10 cellular contexts compared by ENCODE assay signal in the genomic region with DNA sequence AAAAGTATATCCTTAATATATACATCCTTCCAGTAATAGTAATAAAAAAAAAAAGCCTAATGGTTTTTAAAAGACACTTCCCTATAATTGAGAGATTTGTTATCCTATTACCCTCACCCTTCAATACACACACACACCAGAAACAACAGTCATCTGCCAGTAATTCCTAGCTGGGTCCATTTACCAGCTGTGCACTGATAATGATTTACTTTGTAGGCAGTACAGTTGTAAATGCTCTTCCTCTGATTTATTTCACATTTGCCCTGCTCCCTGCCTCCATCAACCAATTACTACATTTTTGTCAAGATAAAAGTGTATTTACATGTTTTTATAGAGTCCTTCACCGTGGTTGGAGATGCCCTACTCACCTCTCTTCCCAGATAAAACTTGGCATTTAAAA. TPM values are rescaled to one million over a fixed set of nuclear protein-coding genes. Genes with fewer than 3 reads are reported as not detected.
A peak's percentile ranks its signal among the peaks of the same experiment; 100 is the strongest.
DNase-seq lines count a peak whose midpoint lies in the region; ATAC-seq, FAIRE-seq and TF ChIP-seq lines count a peak whose summit lies in the region.
"Had no signal": no experiment of that assay in that cellular context is flagged by ENCODE, and none has a peak within 500 bp of the region (broad histone marks: within the 10 kb centered on the region; RNA-seq: fewer than 3 reads in every experiment).

No MANE protein-coding gene starts in this region.

- TF ChIP-seq RAD21 in A549 (conservative IDR thresholded peaks at IDR 0.05 in 1 of 2, IDR thresholded peaks at IDR 0.05 in 1 of 2), result no peak
- no peak for TF ChIP-seq RAD21 in K562 (CRISPR knock-in tag; conservative IDR thresholded peaks at IDR 0.05 in 1 of 2, IDR thresholded peaks at IDR 0.05 in 1 of 2)

- H3K4me3 ChIP-seq in A549 (peak overlapping the region; percentile 17; the same call in 1 of the 3 replicates), K562 (no peak overlapping the region), mucosa of rectum (ENCODE audit: low read length in 2 of 2) (no peak overlapping the region)

- no peaks in the 10 kb centered on the region for H3K27me3 ChIP-seq in K562 (ENCODE audit: control insufficient read depth in 2 of 2, insufficient read depth in 2 of 2, low read length in 2 of 2)
- H3K27me3 ChIP-seq in mucosa of rectum (ENCODE audit: control insufficient read depth in 2 of 2, insufficient read depth in 2 of 2, low read length in 2 of 2), result no peaks in the 10 kb centered on the region

- H3K4me1 ChIP-seq in A549 (peaks cover 98% of the 10 kb centered on the region), K562 (replicated peaks in 1 of 2; ENCODE audit: control insufficient read depth in 2 of 2, insufficient read depth in 2 of 2, low read length in 2 of 2) (peaks cover 21 to 55% of the 10 kb centered on the region in 2 experiments), mucosa of rectum (ENCODE audit: control insufficient read depth in 2 of 2, insufficient read depth in 2 of 2, low read length in 2 of 2) (peaks cover 33 to 41% of the 10 kb centered on the region in 2 donors)

- CTCF ChIA-PET in A549 (lab: Yijun Ruan, JAX) (interaction anchor here (1.1 to 50.6 kb wide), 4 partner anchors 10 to 273 kb away, joined by 3 to 1136 read pairs (median 16); no protein-coding TSS in a partner anchor), K562 (lab: Yijun Ruan, JAX; ENCODE audit: low intra/inter-chr PET ratio) (no interaction called here)

- TF ChIP-seq CTCF in A549 (IDR thresholded peaks at IDR 0.05) (no peak), K562 (IDR thresholded peaks at IDR 0.05 in 2 of 3, conservative IDR thresholded peaks at IDR 0.05 in 1 of 3; ENCODE audit: insufficient read depth in 2 of 3, low read depth in 1 of 3, low read length in 3 of 3) (no peak)

- in situ Hi-C loops in K562 (cut with MboI), result no loop called here

- peaks cover 56% of the 10 kb centered on the region for H3K79me2 ChIP-seq in K562 (ENCODE audit: control insufficient read depth, insufficient read depth, low read length)

- DNase-seq in A549 (ENCODE audit: low read depth in 1 of 2, low spot score in 1 of 2) (peak in 1 of 2 experiments; percentile 52), HuH-7 (ENCODE audit: low spot score) (peak; percentile 36), K562 (ENCODE audit: extremely low read depth in 1 of 4, low spot score in 3 of 4) (no peak), occipital lobe (lab: John Stamatoyannopoulos, UW) (no peak), NCI-H187 treated with DMSO at 0.1 percent for 48 hours (lab: John Stamatoyannopoulos, UW) (no peak), HCEC 1CT (no peak)
- DNase-seq in stimulated activated CD4-positive, alpha-beta T cell treated with anti-CD3 and anti-CD28 coated beads, Interleukin-2, amount 100 ng/mL, for 48 hours, result no peak
- DNase-seq: CD8-positive, alpha-beta T cell; T-helper 17 cell had no signal

- no peak for ATAC-seq in A549
- no peak for ATAC-seq in K562
- ATAC-seq: CD8-positive, alpha-beta T cell; T-helper 17 cell had no signal

- H3K36me3 ChIP-seq in K562 (ENCODE audit: control insufficient read depth, insufficient read depth, low read length) (peaks cover 22% of the 10 kb centered on the region), mucosa of rectum (ENCODE audit: control insufficient read depth in 2 of 2, insufficient read depth in 2 of 2, low read length in 2 of 2) (peaks cover 34 to 35% of the 10 kb centered on the region in 2 donors)

- H2AFZ ChIP-seq in K562 (ENCODE audit: low read depth, low read length), result no peak overlapping the region

- no TSS peak for BruUV-seq in K562 (replicated peaks; lab: Mats Ljungman, UMichigan)

- no peak for TF ChIP-seq EP300 in A549 (IDR thresholded peaks at IDR 0.05)
- TF ChIP-seq EP300 in K562 (IDR thresholded peaks at IDR 0.05; ENCODE audit: low read length), result no peak

- 7% methylated on average over 1 of the region's 1 CpG for WGBS in A549 (ENCODE audit: missing lambda C conversion rate)
- WGBS in K562 (ENCODE audit: insufficient coverage, low coverage, missing lambda C conversion rate), result 13% methylated on average over 1 of the region's 1 CpG

- H3K9ac ChIP-seq in K562 (ENCODE audit: insufficient read depth in 1 of 2, low read depth in 2 of 2, low read length in 2 of 2), result no peak overlapping the region
- peak overlapping the region in 1 of 2 donors; percentile 69 for H3K9ac ChIP-seq in mucosa of rectum (ENCODE audit: low read depth in 1 of 2, low read length in 2 of 2)

- peak overlapping the region; percentile 93 for H3K4me2 ChIP-seq in A549
- H3K4me2 ChIP-seq in K562 (ENCODE audit: insufficient read depth, low read length), result no peak overlapping the region

- H3K27ac ChIP-seq in A549 (peak overlapping the region; percentile 94 to 97), K562 (ENCODE audit: extremely low read depth, low read depth, low read length) (no peak overlapping the region), mucosa of rectum (ENCODE audit: low read depth in 2 of 2, low read length in 2 of 2) (peak overlapping the region; percentile 84 to 96)

- POLR2A ChIA-PET in A549 (lab: Yijun Ruan, JAX), result interaction anchor here (1.1 to 1.3 kb wide), 3 partner anchors 13 to 34 kb away, joined by 3 read pairs; a partner anchor contains a TSS
- POLR2A ChIA-PET in K562 (lab: Yijun Ruan, JAX), result interaction anchor here (1.3 to 2.6 kb wide), 3 partner anchors 8 to 77 kb away, joined by 3 to 8 read pairs (median 4); no protein-coding TSS in a partner anchor

- H4K20me1 ChIP-seq in K562 (replicated peaks; ENCODE audit: control insufficient read depth, insufficient read depth, low read length), result no peaks in the 10 kb centered on the region

- FAIRE-seq in A549 (lab: Jason Lieb, UNC), result no peak
- no peak for FAIRE-seq in K562 (lab: Jason Lieb, UNC)

- intact Hi-C loops in K562 (cut with micrococcal nuclease), result no loop called here

- H3K9me1 ChIP-seq in K562 (ENCODE audit: control insufficient read depth, insufficient read depth, low read length), result no peaks in the 10 kb centered on the region

- H3K9me3 ChIP-seq in A549, result no peaks in the 10 kb centered on the region
- H3K9me3 ChIP-seq in K562 (replicated peaks; ENCODE audit: control insufficient read depth, insufficient read depth, low read depth, low read length), result no peaks in the 10 kb centered on the region
- no peaks in the 10 kb centered on the region for H3K9me3 ChIP-seq in mucosa of rectum (ENCODE audit: control insufficient read depth in 2 of 2, low read length in 2 of 2)

- TF ChIP-seq POLR2A in A549 (IDR thresholded peaks at IDR 0.05; ENCODE audit: low read length) (no peak), K562 (conservative IDR thresholded peaks at IDR 0.05) (no peak)

TF ChIP-seq in A549, 52 proteins besides CTCF, POLR2A, EP300 and RAD21:
- TF ChIP-seq, protein P1, sequence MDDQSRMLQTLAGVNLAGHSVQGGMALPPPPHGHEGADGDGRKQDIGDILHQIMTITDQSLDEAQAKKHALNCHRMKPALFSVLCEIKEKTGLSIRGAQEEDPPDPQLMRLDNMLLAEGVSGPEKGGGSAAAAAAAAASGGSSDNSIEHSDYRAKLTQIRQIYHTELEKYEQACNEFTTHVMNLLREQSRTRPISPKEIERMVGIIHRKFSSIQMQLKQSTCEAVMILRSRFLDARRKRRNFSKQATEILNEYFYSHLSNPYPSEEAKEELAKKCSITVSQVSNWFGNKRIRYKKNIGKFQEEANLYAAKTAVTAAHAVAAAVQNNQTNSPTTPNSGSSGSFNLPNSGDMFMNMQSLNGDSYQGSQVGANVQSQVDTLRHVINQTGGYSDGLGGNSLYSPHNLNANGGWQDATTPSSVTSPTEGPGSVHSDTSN (IDR thresholded peaks at IDR 0.05), result peak; percentile 32; the same call in 1 of the 2 replicates
- no peak for TF ChIP-seq ESRRA (IDR thresholded peaks at IDR 0.05; ENCODE audit: borderline replicate concordance, low read length)

RNA-seq across cellular contexts. Expression of a gene that starts 12.4 kb away (rescaled TPM):
- polyA plus RNA-seq in A549 (2011; rRNA removed) (777 and 894 TPM in 2 replicates), A549 (2017; fragmentation: RNase III; extraction: RNeasy Plus Mini Kit Qiagen cat#74134 plus additional on column Dnase treatment) (954 to 1,229 TPM (median 1,043 TPM) in 3 replicates), K562 (2011; rRNA removed) (36.0 and 42.1 TPM in 2 replicates), K562 (2014; fragmentation: Illumina TruSeq; extraction: Trizol) (40.0 and 49.5 TPM in 2 replicates), K562 (2014; fragmentation: Nextera tagmentation; extraction: Ambion mirVana) (10 to 100 TPM in 1 of 2 experiments, 1 to 10 TPM in 1; 8.1 to 11.1 TPM), K562 (2014; rRNA removed) (53.9 and 54.5 TPM in 2 replicates)
- polyA plus RNA-seq in A549 (2012; cell fraction: cytosol; rRNA removed), result 824 and 915 TPM in 2 replicates
- polyA plus RNA-seq in A549 (2012; cell fraction: nucleus; rRNA removed), result 678 and 876 TPM in 2 replicates
- polyA minus RNA-seq in A549 (2011; rRNA and poly(A)+ RNA removed), result 537 and 670 TPM in 2 replicates
- total RNA-seq in K562 (2011; cell fraction: chromatin; rRNA removed; ENCODE audit: low replicate concordance), result 40.0 and 70.8 TPM in 2 replicates
- total RNA-seq in K562 (2011; cell fraction: nucleolus; rRNA removed), result 25.8 and 35.0 TPM in 2 replicates
- total RNA-seq in K562 (2011; cell fraction: nucleoplasm; rRNA removed), result 50.5 and 78.6 TPM in 2 replicates
- total RNA-seq in K562 (2014; rRNA removed) (49.9 and 52.9 TPM in 2 replicates), K562 (2014; rRNA removed; fragmentation: Illumina TruSeq; extraction: Trizol) (49.2 and 51.0 TPM in 2 replicates), K562 (2015; rRNA removed; fragmentation: Illumina TruSeq; extraction: Trizol) (42.0 and 43.1 TPM in 2 replicates), K562 (2021) (37.2 and 38.5 TPM in 2 replicates), occipital lobe (101 TPM)
- polyA plus RNA-seq in K562 (2011; cell fraction: cytosol; rRNA removed), result 14.9 and 22.5 TPM in 2 replicates
- 33.8 and 50.9 TPM in 2 replicates for polyA plus RNA-seq in K562 (2011; cell fraction: nucleus; rRNA removed)
- polyA plus RNA-seq in K562 (2012), result 46.9 and 77.8 TPM in 2 replicates
- 28.7 and 39.2 TPM in 2 replicates for polyA minus RNA-seq in K562 (2011; rRNA and poly(A)+ RNA removed)
- 12.6 and 14.0 TPM in 2 replicates for polyA minus RNA-seq in K562 (2011; cell fraction: cytosol; rRNA and poly(A)+ RNA removed)
- polyA minus RNA-seq in K562 (2011; cell fraction: nucleus; rRNA and poly(A)+ RNA removed), result 23.7 and 44.0 TPM in 2 replicates
